In the genomic region with DNA sequence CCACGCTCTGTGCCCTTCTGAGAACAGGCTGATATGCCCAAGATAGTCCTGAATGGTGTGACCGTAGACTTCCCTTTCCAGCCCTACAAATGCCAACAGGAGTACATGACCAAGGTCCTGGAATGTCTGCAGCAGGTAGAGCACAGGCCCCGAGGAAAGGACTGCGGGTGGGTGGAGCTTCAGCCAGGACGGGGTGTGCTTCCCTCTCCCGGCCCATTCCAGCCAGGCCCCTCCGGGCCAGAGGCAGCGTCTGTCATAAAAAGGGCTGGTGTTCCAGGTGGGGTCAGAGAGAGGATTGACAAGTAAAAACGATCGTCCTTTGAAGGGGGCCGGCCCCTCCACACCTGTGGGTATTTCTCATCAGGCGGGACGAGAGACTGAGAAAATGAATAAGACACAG, we compare ENCODE assay signal across 9 cellular contexts. TPM values are rescaled to one million over a fixed set of nuclear protein-coding genes. Genes with fewer than 3 reads are reported as not detected.
DNase-seq lines count a peak whose midpoint lies in the region; ATAC-seq, FAIRE-seq and TF ChIP-seq lines count a peak whose summit lies in the region.
"Had no signal": no experiment of that assay in that cellular context is flagged by ENCODE, and none has a peak within 500 bp of the region (broad histone marks: within the 10 kb centered on the region; RNA-seq: fewer than 3 reads in every experiment).

No MANE protein-coding gene starts in this region.

- peaks cover 0 to 16% of the 10 kb centered on the region in 2 donors for H3K4me1 ChIP-seq in kidney (ENCODE audit: control insufficient read depth in 1 of 2, insufficient read depth in 1 of 2, low read depth in 1 of 2, low read length in 2 of 2)

- peak overlapping the region; percentile 37 to 89 for H3K9ac ChIP-seq in kidney (ENCODE audit: low read length in 2 of 2)

- TF ChIP-seq CTCF in kidney (IDR thresholded peaks at IDR 0.05; ENCODE audit: borderline replicate concordance, extremely low read depth, insufficient read depth), result no peak

- no peak for FAIRE-seq in kidney (lab: Jason Lieb, UNC)

- H3K9me3 ChIP-seq in kidney (ENCODE audit: control insufficient read depth in 1 of 2, low read length in 2 of 2), result no peaks in the 10 kb centered on the region

- no peaks in the 10 kb centered on the region for H3K9me3 Mint-ChIP-seq in T-helper 2 cell treated with Interferon-gamma antibody and Interleukin-4, amounts not matched to agents 5 μg/mL and 100 μg/mL, for 36 hours
- no peaks in the 10 kb centered on the region for H3K9me3 Mint-ChIP-seq in activated naive CD4-positive, alpha-beta T cell treated with anti-CD3 and anti-CD28 coated beads, Interleukin-2, amount 50 U/mL, for 72 hours

- H3K4me3 Mint-ChIP-seq in T-helper 2 cell treated with Interferon-gamma antibody and Interleukin-4, amounts not matched to agents 5 μg/mL and 100 μg/mL, for 36 hours, result peak overlapping the region; percentile 96

- peaks cover 4 to 11% of the 10 kb centered on the region in 2 donors for H3K36me3 ChIP-seq in kidney (ENCODE audit: control insufficient read depth in 1 of 2, insufficient read depth in 2 of 2, low read length in 2 of 2)

- no peak for ATAC-seq in activated naive CD4-positive, alpha-beta T cell treated with anti-CD3 and anti-CD28 coated beads, Interleukin-2, amount 50 U/mL, for 72 hours
- no peak for ATAC-seq in HG03196 (IDR thresholded peaks at IDR 0.05; ENCODE audit: unreplicated experiment)

- peak overlapping the region; percentile 79 to 94 for H3K4me3 ChIP-seq in kidney (ENCODE audit: low read length in 2 of 2)

- peaks cover 10% of the 10 kb centered on the region for H3K36me3 Mint-ChIP-seq in T-helper 2 cell treated with Interferon-gamma antibody and Interleukin-4, amounts not matched to agents 5 μg/mL and 100 μg/mL, for 36 hours (ENCODE audit: low read depth)
- peaks cover 7 to 22% of the 10 kb centered on the region in 2 donors for H3K36me3 Mint-ChIP-seq in activated naive CD4-positive, alpha-beta T cell treated with anti-CD3 and anti-CD28 coated beads, Interleukin-2, amount 50 U/mL, for 72 hours

- intact Hi-C loops in kidney (cut with DNase I), result no loop called here

- H3K27ac ChIP-seq in kidney (ENCODE audit: low read depth in 2 of 2, low read length in 2 of 2) (peak overlapping the region in 1 of 2 donors; percentile 81), substantia nigra (ENCODE audit: low read depth, low read length, poor library complexity, severe bottlenecking) (peak overlapping the region; percentile 92)

- no peak overlapping the region for H3K27ac Mint-ChIP-seq in T-helper 2 cell treated with Interferon-gamma antibody and Interleukin-4, amounts not matched to agents 5 μg/mL and 100 μg/mL, for 36 hours
- H3K27ac Mint-ChIP-seq in activated naive CD4-positive, alpha-beta T cell treated with anti-CD3 and anti-CD28 coated beads, Interleukin-2, amount 50 U/mL, for 72 hours, result peak overlapping the region; percentile 68 to 93

- DNase-seq in T-helper 2 cell treated with Interferon-gamma antibody and Interleukin-4, amounts not matched to agents 5 μg/mL and 100 μg/mL, for 36 hours (ENCODE audit: low spot score), result no peak
- DNase-seq in T-helper 2 cell, result no peak
- no peak for DNase-seq in activated naive CD4-positive, alpha-beta T cell treated with anti-CD3 and anti-CD28 coated beads, Interleukin-2, amount 50 U/mL, for 72 hours (ENCODE audit: low spot score in 2 of 2)
- DNase-seq in kidney, result peak; percentile 75
- DNase-seq in substantia nigra (lab: John Stamatoyannopoulos, UW), result no peak
- no peak for DNase-seq in dedifferentiated amniotic fluid mesenchymal stem cell (ENCODE audit: extremely low spot score)
- DNase-seq in epidermal melanocyte (ENCODE audit: insufficient read length, low spot score), result no peak

- peaks cover 16% of the 10 kb centered on the region for H3K4me1 Mint-ChIP-seq in T-helper 2 cell treated with Interferon-gamma antibody and Interleukin-4, amounts not matched to agents 5 μg/mL and 100 μg/mL, for 36 hours (ENCODE audit: low read depth)

- peaks cover 3% of the 10 kb centered on the region for H3K27me3 Mint-ChIP-seq in T-helper 2 cell treated with Interferon-gamma antibody and Interleukin-4, amounts not matched to agents 5 μg/mL and 100 μg/mL, for 36 hours (ENCODE audit: low read depth)

RNA-seq across cellular contexts. Expression of gene RTEL1, which starts 1.3 kb away (rescaled TPM):
- 10 to 100 TPM; 45.7 to 51.4 TPM for total RNA-seq in activated naive CD4-positive, alpha-beta T cell treated with anti-CD3 and anti-CD28 coated beads, Interleukin-2, amount 50 U/mL, for 72 hours
- total RNA-seq in kidney, result 37.7 TPM
- 5.3 TPM for polyA plus RNA-seq in kidney (ENCODE audit: insufficient read depth, low read depth, low replicate concordance)

RNA-seq across cellular contexts. Expression of gene STMN3, which starts 6.1 kb away (rescaled TPM):
- 10 to 100 TPM; 13.8 to 19.5 TPM for total RNA-seq in activated naive CD4-positive, alpha-beta T cell treated with anti-CD3 and anti-CD28 coated beads, Interleukin-2, amount 50 U/mL, for 72 hours
- 84.9 TPM for total RNA-seq in kidney
- 20.6 TPM for polyA plus RNA-seq in kidney (ENCODE audit: insufficient read depth, low read depth, low replicate concordance)

RNA-seq across cellular contexts. Expression of gene GMEB2, which starts 32.5 kb away (rescaled TPM):
- 10 to 100 TPM; 11.3 to 24.0 TPM for total RNA-seq in activated naive CD4-positive, alpha-beta T cell treated with anti-CD3 and anti-CD28 coated beads, Interleukin-2, amount 50 U/mL, for 72 hours
- 13.4 TPM for total RNA-seq in kidney
- 6.1 TPM for polyA plus RNA-seq in kidney (ENCODE audit: insufficient read depth, low read depth, low replicate concordance)

RNA-seq across cellular contexts. Expression of gene TNFRSF6B, which starts 37.1 kb away (rescaled TPM):
- total RNA-seq in activated naive CD4-positive, alpha-beta T cell treated with anti-CD3 and anti-CD28 coated beads, Interleukin-2, amount 50 U/mL, for 72 hours, result not detected
- total RNA-seq in kidney, result 64.5 TPM
- polyA plus RNA-seq in kidney (ENCODE audit: insufficient read depth, low read depth, low replicate concordance), result 2.4 TPM
- total RNA-seq: activated CD8-positive, alpha-beta memory T cell treated with anti-CD3 and anti-CD28 coated beads for 36 hours had no signal

RNA-seq across cellular contexts. Expression of gene ARFRP1, which starts 48.4 kb away (rescaled TPM):
- total RNA-seq in activated naive CD4-positive, alpha-beta T cell treated with anti-CD3 and anti-CD28 coated beads, Interleukin-2, amount 50 U/mL, for 72 hours, result 10 to 100 TPM; 36.1 to 53.4 TPM
- total RNA-seq in kidney, result 71.2 TPM
- 60.6 TPM for polyA plus RNA-seq in kidney (ENCODE audit: insufficient read depth, low read depth, low replicate concordance)
